In the genomic region with DNA sequence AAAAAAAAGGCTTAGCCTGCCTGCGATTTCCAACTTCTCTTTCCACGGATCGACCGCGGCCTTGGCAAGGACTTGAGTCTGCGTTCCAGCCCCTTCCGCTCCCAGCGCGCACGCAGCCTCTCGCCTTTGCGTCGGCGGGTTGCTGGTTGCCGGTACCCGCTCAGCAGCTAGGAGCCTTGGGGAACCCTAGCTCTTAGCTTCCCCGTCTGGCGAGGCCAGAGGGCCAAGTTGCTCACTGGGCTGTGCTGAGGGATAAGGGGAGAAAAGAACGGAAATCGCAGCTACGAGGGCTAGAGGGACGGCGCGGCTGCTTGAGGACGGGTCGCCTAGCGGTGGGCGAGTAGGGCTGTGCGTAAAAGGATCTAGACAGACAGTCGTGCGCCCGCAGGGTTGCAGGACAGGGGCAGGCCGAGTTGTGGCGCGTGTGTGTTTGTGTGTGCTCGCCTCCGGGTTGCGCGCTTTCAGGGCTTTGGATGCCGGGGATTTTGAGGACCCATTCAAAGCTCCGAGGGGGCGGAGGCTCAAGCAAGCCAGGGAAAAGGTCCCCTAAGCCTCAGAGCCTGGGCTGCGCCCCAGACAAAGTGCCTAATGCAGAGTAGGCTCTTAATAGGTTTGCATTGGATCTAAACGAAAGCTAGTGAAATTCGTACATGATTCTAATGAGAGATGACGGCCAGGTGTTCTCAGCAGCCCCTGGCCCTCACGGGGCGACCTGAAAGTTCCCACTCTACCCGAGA, we compare ENCODE assay signal across 9 cellular contexts. TPM values are rescaled to one million over a fixed set of nuclear protein-coding genes. Genes with fewer than 3 reads are reported as not detected.
DNase-seq lines count a peak whose midpoint lies in the region; ATAC-seq and TF ChIP-seq lines count a peak whose summit lies in the region.
"Had no signal": no experiment of that assay in that cellular context is flagged by ENCODE, and none has a peak within 500 bp of the region (broad histone marks: within the 10 kb centered on the region; RNA-seq: fewer than 3 reads in every experiment).

No MANE protein-coding gene starts in this region.

- DNase-seq in NCI-H82 (lab: John Stamatoyannopoulos, UW) (peak; percentile 75), astrocyte of the spinal cord (ENCODE audit: low read depth, low spot score) (peak; percentile 69), iPS-NIHi7 (ENCODE audit: extremely low spot score) (peak; percentile 61), RKO (ENCODE audit: low spot score) (no peak)

- no peak overlapping the region for H3K27ac ChIP-seq in skeletal muscle tissue (ENCODE audit: low read depth, low read length)
- H3K27ac ChIP-seq: PC-9 had no signal

- H3K9me3 ChIP-seq in ES-I3 (ENCODE audit: control insufficient read depth, insufficient read depth, low read length): no peaks in the 10 kb centered on the region
- no peaks in the 10 kb centered on the region for H3K9me3 ChIP-seq in skeletal muscle tissue (ENCODE audit: control insufficient read depth in 3 of 3, low read length in 3 of 3)

- TF ChIP-seq POLR2A in GM18505 (IDR thresholded peaks at IDR 0.05; ENCODE audit: borderline replicate concordance, extremely low read depth, insufficient read depth, insufficient read length): no peak

- peak overlapping the region; percentile 30; the same call in 1 of the 2 replicates for H3K9ac ChIP-seq in ES-I3 (ENCODE audit: low read depth, low read length)
- peak overlapping the region in 2 of 3 donors; percentile 45 to 66 for H3K9ac ChIP-seq in skeletal muscle tissue (ENCODE audit: low read depth in 1 of 3, low read length in 3 of 3)

- peak overlapping the region; percentile 42 for H3K4me3 ChIP-seq in astrocyte of the spinal cord (ENCODE audit: low read depth, low read length)
- peak overlapping the region; percentile 67 to 76 (median 72) for H3K4me3 ChIP-seq in skeletal muscle tissue (ENCODE audit: low read length in 3 of 3)
- H3K4me3 ChIP-seq: PC-9 had no signal

- H3K4me1 ChIP-seq in ES-I3 (ENCODE audit: insufficient read depth, low read length): peaks cover 14% of the 10 kb centered on the region; the same call in 1 of the 2 replicates
- H3K4me1 ChIP-seq in skeletal muscle tissue (ENCODE audit: control insufficient read depth in 3 of 3, insufficient read depth in 3 of 3, low read length in 3 of 3): peaks cover 40 to 43% (median 41%) of the 10 kb centered on the region in 3 donors

- peak; percentile 12 for TF ChIP-seq CTCF in astrocyte of the spinal cord (IDR thresholded peaks at IDR 0.05; ENCODE audit: low read depth, low read length)

- peaks cover 65 to 71% (median 71%) of the 10 kb centered on the region in 3 donors for H3K27me3 ChIP-seq in skeletal muscle tissue (ENCODE audit: control insufficient read depth in 3 of 3, insufficient read depth in 3 of 3, low read length in 3 of 3)

- in situ Hi-C loops in astrocyte of the spinal cord (cut with HindIII; ENCODE audit: low sequenced_read_pairs): no loop called here

- no peaks in the 10 kb centered on the region for H3K36me3 ChIP-seq in ES-I3 (ENCODE audit: insufficient read depth, low read length)
- H3K36me3 ChIP-seq in skeletal muscle tissue (ENCODE audit: control insufficient read depth in 3 of 3, insufficient read depth in 3 of 3, low read length in 3 of 3): no peaks in the 10 kb centered on the region

- no peak for ATAC-seq in GM18505 (IDR thresholded peaks at IDR 0.05; ENCODE audit: unreplicated experiment)
- no peak for ATAC-seq in HG02763 (IDR thresholded peaks at IDR 0.05; ENCODE audit: unreplicated experiment)

RNA-seq across cellular contexts. Expression of a gene that starts 40.5 kb away (rescaled TPM):
- 13.6 TPM for total RNA-seq in skeletal muscle tissue

RNA-seq across cellular contexts. Expression of a gene that starts 50.8 kb away (rescaled TPM):
- total RNA-seq in skeletal muscle tissue: not detected
- total RNA-seq: PC-9 had no signal
